ENCODE assay signal across 14 cellular contexts in the genomic region with DNA sequence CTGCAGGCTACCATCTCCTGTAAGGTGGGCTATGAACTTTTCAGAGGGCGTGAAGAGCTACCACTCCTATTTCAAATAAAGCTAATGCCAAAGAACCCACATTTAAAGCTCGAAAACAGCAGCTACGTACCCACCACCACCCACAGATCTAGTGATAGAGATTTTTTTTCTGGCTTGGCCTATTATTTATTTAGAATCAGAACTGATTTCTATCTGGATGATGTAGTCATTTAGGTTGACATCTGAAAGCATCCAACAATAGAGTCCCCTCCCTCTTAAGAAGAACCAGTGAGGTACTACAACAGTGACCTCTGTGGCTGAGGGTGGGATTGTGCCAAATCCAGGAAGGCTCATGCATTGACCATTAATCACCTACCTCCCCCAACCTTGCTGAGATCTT.
DNase-seq lines count a peak whose midpoint lies in the region; ATAC-seq, FAIRE-seq and TF ChIP-seq lines count a peak whose summit lies in the region.
"Had no signal": no experiment of that assay in that cellular context is flagged by ENCODE, and none has a peak within 500 bp of the region (broad histone marks: within the 10 kb centered on the region; RNA-seq: fewer than 3 reads in every experiment).

No MANE protein-coding gene starts in this region.

- in situ Hi-C loops in GM12878 (cut with MboI), result no loop called here

- no peak overlapping the region for H3K4ac ChIP-seq in neuronal stem cell (ENCODE audit: low read length)

- CTCF ChIA-PET in GM12878 (lab: Yijun Ruan, JAX), result interaction anchor here (0.7 to 1.5 kb wide), 5 partner anchors 11 to 70 kb away, joined by 3 to 4 read pairs (median 3); no protein-coding TSS in a partner anchor

- H4K20me1 ChIP-seq in GM12878 (ENCODE audit: control insufficient read depth, insufficient read depth), result no peaks in the 10 kb centered on the region

- intact Hi-C loops in GM12878 (cut with micrococcal nuclease; ENCODE audit: unreplicated experiment), result no loop called here

- TF ChIP-seq POLR2A in GM12878 (IDR thresholded peaks at IDR 0.05; ENCODE audit: low read depth, low read length) (no peak), upper lobe of left lung (IDR thresholded peaks at IDR 0.05) (no peak)

- H3K9me3 ChIP-seq in GM12878 (replicated peaks; ENCODE audit: control insufficient read depth, insufficient read depth, low read length), result peaks cover 6% of the 10 kb centered on the region
- H3K9me3 ChIP-seq in neuronal stem cell (replicated peaks in 1 of 2; ENCODE audit: control insufficient read depth in 2 of 2, insufficient read depth in 1 of 2, low read depth in 1 of 2, low read length in 2 of 2), result peaks cover 0 to 6% of the 10 kb centered on the region in 2 donors
- H3K9me3 ChIP-seq in upper lobe of left lung, result no peaks in the 10 kb centered on the region

- ATAC-seq in HG03354 (IDR thresholded peaks at IDR 0.05; ENCODE audit: poor library complexity, severe bottlenecking, unreplicated experiment) (peak; percentile 49), GM12878 (peak; percentile 66), upper lobe of left lung (ENCODE audit: low FRiP score in 2 of 2) (no peak), SK-N-SH treated with all-trans-retinoic acid at 6 μM for 48 hours (no peak)

- no peak overlapping the region for H3K23ac ChIP-seq in neuronal stem cell (ENCODE audit: low read depth, low read length, poor library complexity)

- H4K8ac ChIP-seq in neuronal stem cell (ENCODE audit: low read depth, low read length), result no peak overlapping the region

- H3K4me1 ChIP-seq in GM12878 (ENCODE audit: control insufficient read depth, insufficient read depth, low read length), result peaks cover 30% of the 10 kb centered on the region
- H3K4me1 ChIP-seq in neuronal stem cell (ENCODE audit: control insufficient read depth in 2 of 2, insufficient read depth in 1 of 2, low read depth in 1 of 2, low read length in 2 of 2), result peaks cover 0 to 7% of the 10 kb centered on the region in 2 donors
- peaks cover 3 to 14% (median 9%) of the 10 kb centered on the region in 4 donors for H3K4me1 ChIP-seq in upper lobe of left lung
- H3K4me1 ChIP-seq: parathyroid adenoma had no signal

- DNase-seq in GM06990 (ENCODE audit: extremely low read depth, insufficient read length) (no peak), GM12878 (ENCODE audit: low read depth, low spot score) (no peak), neuronal stem cell (ENCODE audit: low spot score) (no peak), GF-D8 (lab: John Stamatoyannopoulos, UW) (no peak), upper lobe of left lung (no peak)
- DNase-seq: DMS79 treated with DMSO at 0.1 percent for 48 hours; effector CD8-positive, alpha-beta T cell; glutamatergic neuron; NCI-H510A treated with DMSO at 0.1 percent for 48 hours had no signal

- no peak overlapping the region for H2BK5ac ChIP-seq in neuronal stem cell (ENCODE audit: low read length)

- peak; percentile 31; the same call in 1 of the 2 replicates for TF ChIP-seq RAD21 in GM12878 (IDR thresholded peaks at IDR 0.05; ENCODE audit: insufficient read depth, low read depth, low read length)

- H3K4me3 ChIP-seq in GM06990 (replicated peaks; ENCODE audit: low read depth, low read length) (no peak overlapping the region), GM12878 (no peak overlapping the region), neuronal stem cell (ENCODE audit: low read length in 2 of 2) (no peak overlapping the region), upper lobe of left lung (no peak overlapping the region)
- H3K4me3 ChIP-seq: lung had no signal

- H3K27ac ChIP-seq in GM12878 (ENCODE audit: control insufficient read depth, insufficient read depth) (no peak overlapping the region), neuronal stem cell (replicated peaks; ENCODE audit: low read length) (no peak overlapping the region), upper lobe of left lung (no peak overlapping the region)
- H3K27ac ChIP-seq: HL-60, parathyroid adenoma had no signal

- no peaks in the 10 kb centered on the region for H3K27me3 ChIP-seq in GM06990 (replicated peaks; ENCODE audit: control insufficient read depth, insufficient read depth, low read length)
- no peaks in the 10 kb centered on the region for H3K27me3 ChIP-seq in GM12878 (replicated peaks in 1 of 2; ENCODE audit: control insufficient read depth in 2 of 2, insufficient read depth in 2 of 2, low read length in 1 of 2)
- H3K27me3 ChIP-seq in neuronal stem cell (ENCODE audit: control insufficient read depth in 3 of 3, insufficient read depth in 3 of 3, low read depth in 1 of 3, low read length in 3 of 3), result no peaks in the 10 kb centered on the region
- no peaks in the 10 kb centered on the region for H3K27me3 ChIP-seq in upper lobe of left lung

- H2BK12ac ChIP-seq in neuronal stem cell (ENCODE audit: low read length), result no peak overlapping the region

- no peaks in the 10 kb centered on the region for H3K79me2 ChIP-seq in GM12878 (ENCODE audit: control insufficient read depth, insufficient read depth, low read length)
- H3K79me2 ChIP-seq: parathyroid adenoma had no signal

- peaks cover 1% of the 10 kb centered on the region for H3K79me1 ChIP-seq in neuronal stem cell (ENCODE audit: low read depth, low read length)

- POLR2A ChIA-PET in GM12878 (lab: Charles Lee), result interaction anchor here (0.9 kb wide), 1 partner anchor 17 kb away, joined by 3 read pairs; no protein-coding TSS in a partner anchor

- H3K9ac ChIP-seq in GM12878 (ENCODE audit: control insufficient read depth, insufficient read depth, low read length) (no peak overlapping the region), neuronal stem cell (ENCODE audit: low read depth, low read length, poor library complexity) (no peak overlapping the region)
- H3K9ac ChIP-seq: parathyroid adenoma had no signal

- TF ChIP-seq EP300 in GM12878 (IDR thresholded peaks at IDR 0.05; ENCODE audit: borderline replicate concordance in 1 of 2, control insufficient read depth in 1 of 2, low read depth in 2 of 2, low read length in 2 of 2), result no peak
- no peak for TF ChIP-seq EP300 in upper lobe of left lung (IDR thresholded peaks at IDR 0.05)

- H3K36me3 ChIP-seq in GM06990 (ENCODE audit: control insufficient read depth, insufficient read depth, low read length) (no peaks in the 10 kb centered on the region), GM12878 (ENCODE audit: control insufficient read depth in 2 of 2, insufficient read depth in 2 of 2, low read length in 1 of 2) (no peaks in the 10 kb centered on the region), neuronal stem cell (replicated peaks in 1 of 2; ENCODE audit: control insufficient read depth in 2 of 2, insufficient read depth in 2 of 2, low read length in 2 of 2) (no peaks in the 10 kb centered on the region), upper lobe of left lung (no peaks in the 10 kb centered on the region)

- no peak overlapping the region for H4K91ac ChIP-seq in neuronal stem cell (ENCODE audit: low read depth, low read length, poor library complexity)

- no peak overlapping the region for H3K18ac ChIP-seq in neuronal stem cell (ENCODE audit: low read length)

- no peak overlapping the region for H2BK120ac ChIP-seq in neuronal stem cell (ENCODE audit: low read depth, low read length)

- H2BK15ac ChIP-seq in neuronal stem cell (ENCODE audit: low read length), result no peak overlapping the region

- RAD21 ChIA-PET in GM12878 (lab: Charles Lee; ENCODE audit: unreplicated experiment), result interaction anchor here (0.8 to 2.1 kb wide), 5 partner anchors 9 to 128 kb away, joined by 3 to 13 read pairs (median 4); no protein-coding TSS in a partner anchor

- H3K4me2 ChIP-seq in GM12878 (ENCODE audit: control insufficient read depth, insufficient read depth) (peak overlapping the region; percentile 21), neuronal stem cell (ENCODE audit: insufficient read depth, low read length, poor library complexity, severe bottlenecking) (no peak overlapping the region)

- TF ChIP-seq CTCF in GM06990 (IDR thresholded peaks at IDR 0.05; ENCODE audit: insufficient read depth, low read length, poor library complexity, severe bottlenecking) (peak; percentile 26), GM12878 (IDR thresholded peaks at IDR 0.05 in 2 of 3, conservative IDR thresholded peaks at IDR 0.05 in 1 of 3; ENCODE audit: control insufficient read depth in 2 of 3, extremely low read depth in 1 of 3, insufficient read depth in 1 of 3, low read depth in 3 of 3, low read length in 3 of 3) (0 out of 6 replicates have a peak, but pooled peaks of 2 of the 3 experiments have one; percentile 18 to 22), upper lobe of left lung (IDR thresholded peaks at IDR 0.05) (no peak)

- no peak overlapping the region for H3K14ac ChIP-seq in neuronal stem cell (ENCODE audit: low read length)

- SMC1A ChIA-PET in GM12878 (lab: Charles Lee; ENCODE audit: uncharacterized antibody, unreplicated experiment), result interaction anchor here (0.6 to 7.6 kb wide), 9 partner anchors 9 to 341 kb away, joined by 3 to 38 read pairs (median 4); no protein-coding TSS in a partner anchor

- BruUV-seq in GM12878 (replicated peaks; lab: Mats Ljungman, UMichigan), result no TSS peak

- H2AFZ ChIP-seq in GM12878 (ENCODE audit: control insufficient read depth, low read depth, low read length) (no peak overlapping the region), neuronal stem cell (ENCODE audit: low read length) (peak overlapping the region; percentile 2)
- H2AFZ ChIP-seq: parathyroid adenoma had no signal

- FAIRE-seq in GM12878 (lab: Jason Lieb, UNC), result no peak

- WGBS in GM12878 (ENCODE audit: insufficient coverage, insufficient replicate concordance, low lambda C conversion rate, missing lambda C conversion rate), result 78% methylated on average over 3 of the region's 3 CpGs
- no CpG with 5 or more reads among the region's 3 CpGs for WGBS in neuronal stem cell (ENCODE audit: extremely low coverage in 2 of 2, insufficient read length in 2 of 2, insufficient replicate concordance in 1 of 2), 2 donors
- WGBS in upper lobe of left lung, 2 donors, result 77 to 91% methylated on average over 3 of the region's 3 CpGs

- H2AK5ac ChIP-seq in neuronal stem cell (ENCODE audit: low read depth, low read length), result no peak overlapping the region

TF ChIP-seq in GM12878, 131 proteins besides CTCF, POLR2A, EP300 and RAD21:
- 0 out of 2 replicates have a peak, but pooled peaks have one; percentile 16 for TF ChIP-seq IRF4 (IDR thresholded peaks at IDR 0.05; ENCODE audit: low read depth, low read length)
- TF ChIP-seq ZNF274 (IDR thresholded peaks at IDR 0.05; ENCODE audit: insufficient read depth, insufficient read length), result no peak
TF ChIP-seq in GM12878: peak in this region for 1.

Comparison
In these comparisons a context has a peak if more than half of its experiments do, and no peak if none do; other contexts are left out.
1. CTCF ChIP-seq: peak in GM06990 (single experiment) and GM12878 (2 of 3); none in upper lobe of left lung (0 of 6).
2. ATAC-seq: peak in HG03354 (single experiment) and GM12878 (single experiment); none in upper lobe of left lung (0 of 2) and SK-N-SH treated with all-trans-retinoic acid at 6 μM for 48 hours (single experiment).